1 cellular context compared by ENCODE assay signal in genomic region chr16:87870057-87870418, GRCh38.
A peak's percentile ranks its signal among the peaks of the same experiment; 100 is the strongest.
TF ChIP-seq lines count a peak whose summit lies in the region.

No MANE protein-coding gene starts in this region.

TF ChIP-seq in HepG2, 621 proteins besides CTCF, POLR2A, EP300 and RAD21:
- TF ChIP-seq RNF219 (CRISPR knock-in tag; IDR thresholded peaks at IDR 0.05) = peak; percentile 85; the same call in 1 of the 2 replicates
- 0 out of 2 replicates have a peak, but pooled peaks have one; percentile 46 for TF ChIP-seq ARID2 (CRISPR knock-in tag; IDR thresholded peaks at IDR 0.05; ENCODE audit: borderline replicate concordance)
- 0 out of 2 replicates have a peak, but pooled peaks have one; percentile 3 for TF ChIP-seq ARID4A (CRISPR knock-in tag; IDR thresholded peaks at IDR 0.05; ENCODE audit: borderline replicate concordance)
- TF ChIP-seq ZSCAN30 (CRISPR knock-in tag; IDR thresholded peaks at IDR 0.05) = 0 out of 2 replicates have a peak, but pooled peaks have one; percentile 38
- peak; percentile 77; the same call in 1 of the 2 replicates for TF ChIP-seq NAIF1 (CRISPR knock-in tag; IDR thresholded peaks at IDR 0.05; ENCODE audit: borderline replicate concordance)
- TF ChIP-seq TOPORS (CRISPR knock-in tag; IDR thresholded peaks at IDR 0.05) = peak; percentile 20; the same call in 1 of the 2 replicates
- peak; percentile 9; the same call in 1 of the 2 replicates for TF ChIP-seq ZNF414 (CRISPR knock-in tag; IDR thresholded peaks at IDR 0.05)
- peak; percentile 19; the same call in 1 of the 2 replicates for TF ChIP-seq MYPOP (CRISPR knock-in tag; IDR thresholded peaks at IDR 0.05)
- 0 out of 2 replicates have a peak, but pooled peaks have one; percentile 0 for TF ChIP-seq KMT2B (CRISPR knock-in tag; IDR thresholded peaks at IDR 0.05)
- 0 out of 2 replicates have a peak, but pooled peaks have one; percentile 23 for TF ChIP-seq ZNF558 (CRISPR knock-in tag; IDR thresholded peaks at IDR 0.05; ENCODE audit: borderline replicate concordance)
- peak; percentile 7; the same call in 1 of the 2 replicates for TF ChIP-seq ZNF224 (CRISPR knock-in tag; IDR thresholded peaks at IDR 0.05)
- peak; percentile 5; the same call in 1 of the 2 replicates for TF ChIP-seq ZNF703 (CRISPR knock-in tag; IDR thresholded peaks at IDR 0.05; ENCODE audit: borderline replicate concordance)
